Comparison of ENCODE assay signal across 17 cellular contexts in genomic region chr3:151765685-151766084, GRCh38.
"Had no signal": no experiment of that assay in that cellular context is flagged by ENCODE, and none has a peak within 500 bp of the region (broad histone marks: within the 10 kb centered on the region; RNA-seq: fewer than 3 reads in every experiment).

No MANE protein-coding gene starts in this region.

- DNase-seq: activated B cell treated with CpG ODN at 0.5 μM for 24 hours; activated CD4-positive, alpha-beta T cell treated with anti-CD3 and anti-CD28 coated beads for 48 hours; activated CD8-positive, alpha-beta T cell treated with anti-CD3 and anti-CD28 coated beads for 36 hours; activated gamma-delta T cell; activated T-cell treated with anti-CD3 and anti-CD28 coated beads, Interleukin-2, amount 50 U/mL, for 72 hours; effector memory CD8-positive, alpha-beta T cell; hypothalamus; kidney glomerular epithelial cell; left ventricle myocardium superior; nucleus accumbens; stimulated activated CD4-positive, alpha-beta T cell treated with anti-CD3 and anti-CD28 coated beads, Interleukin-15, amount 100 ng/mL, for 24 hours; stimulated activated CD4-positive, alpha-beta T cell treated with anti-CD3 and anti-CD28 coated beads, Interleukin-4, amount 100 ng/mL, for 4 hours; stimulated activated CD8-positive, alpha-beta memory T cell treated with anti-CD3 and anti-CD28 coated beads, Interleukin-4, amount 100 ng/mL, for 48 hours; trophoblast cell had no signal

- H3K9me3 ChIP-seq: suprapubic skin had no signal

- ATAC-seq: activated CD8-positive, alpha-beta T cell treated with anti-CD3 and anti-CD28 coated beads for 36 hours; activated naive CD4-positive, alpha-beta T cell treated with anti-CD3 and anti-CD28 coated beads, Interleukin-2, amount 50 U/mL, for 72 hours; activated T-cell treated with anti-CD3 and anti-CD28 coated beads, Interleukin-2, amount 50 U/mL, for 72 hours; effector memory CD8-positive, alpha-beta T cell; esophagus mucosa; left ventricle myocardium superior had no signal

- H3K27ac ChIP-seq: suprapubic skin had no signal

- H3K36me3 ChIP-seq: suprapubic skin had no signal

- H3K4me3 ChIP-seq: suprapubic skin had no signal

- H3K27me3 ChIP-seq: suprapubic skin had no signal
